ENCODE assay signal across 22 cellular contexts in genomic region chr3:11929531-11929930, GRCh38.
"Had no signal": no experiment of that assay in that cellular context is flagged by ENCODE, and none has a peak within 500 bp of the region (broad histone marks: within the 10 kb centered on the region; RNA-seq: fewer than 3 reads in every experiment).

No MANE protein-coding gene starts in this region.

- H3K27ac ChIP-seq: RWPE1 had no signal

- H3K36me3 ChIP-seq: MG63 had no signal

- H3K4me2 ChIP-seq: SK-N-SH had no signal

- H3K9me3 ChIP-seq: MG63, SK-N-SH had no signal

- H3K9ac ChIP-seq: SK-N-SH had no signal

- DNase-seq: IMR-90; Karpas-422; KG1; MG63; NCI-H1092 treated with DMSO at 0.1 percent for 48 hours; NCI-H1436; NCI-H187; NCI-H2029; NCI-H2081 treated with DMSO at 0.1 percent for 48 hours; NCI-H2171; NCI-H226; NCI-H446; NCI-H510A; NCI-H524 treated with DMSO at 0.1 percent for 48 hours; NCI-H774; NK-92 treated with Interleukin-12 subunit alpha and Interleukin-12 subunit beta, amount 100 ng/mL, for 24 hours; PC-3; SHP77; SK-N-SH had no signal

- ATAC-seq: HepG2, Panc1, PC-3 had no signal

- H3K4me3 ChIP-seq: MG63 had no signal

- H3K27me3 ChIP-seq: MG63 had no signal
